27 cellular contexts compared by ENCODE assay signal in the genomic region with DNA sequence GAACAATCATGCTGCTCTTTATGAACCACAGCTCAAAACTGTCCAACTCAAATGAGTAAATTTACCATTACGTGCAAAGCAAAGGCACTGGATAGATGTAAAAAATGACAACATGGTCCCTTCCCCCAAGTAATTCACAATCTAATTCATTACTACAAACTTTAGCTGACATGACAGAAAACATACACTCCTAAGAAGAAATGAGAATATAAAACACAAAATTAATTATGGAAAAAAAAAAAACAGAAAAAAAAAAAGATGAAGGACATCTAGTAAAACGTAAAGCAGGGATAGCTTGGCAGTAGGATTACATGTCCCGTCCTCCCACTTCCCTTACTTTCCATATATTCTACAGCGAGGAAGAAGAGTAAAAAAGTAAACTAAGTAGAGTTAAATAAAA. TPM values are rescaled to one million over a fixed set of nuclear protein-coding genes. Genes with fewer than 3 reads are reported as not detected.
DNase-seq lines count a peak whose midpoint lies in the region; ATAC-seq, FAIRE-seq and TF ChIP-seq lines count a peak whose summit lies in the region.
"Had no signal": no experiment of that assay in that cellular context is flagged by ENCODE, and none has a peak within 500 bp of the region (broad histone marks: within the 10 kb centered on the region; RNA-seq: fewer than 3 reads in every experiment).

No MANE protein-coding gene starts in this region.

- FAIRE-seq in K562 (lab: Jason Lieb, UNC) = no peak
- FAIRE-seq: A204.1, D721Med, GM12891, GM19239, H1 had no signal

- H3K36me3 ChIP-seq in HEK293 (ENCODE audit: control insufficient read depth in 2 of 2, insufficient read depth in 1 of 2, low read length in 2 of 2) (peaks cover 28 to 62% of the 10 kb centered on the region in 2 experiments), K562 (ENCODE audit: control insufficient read depth, insufficient read depth, low read length) (peaks cover 67% of the 10 kb centered on the region)
- H3K36me3 ChIP-seq: BE2C had no signal

- no peak for ATAC-seq in activated T-cell treated with anti-CD3 and anti-CD28 coated beads, Interleukin-2, amount 50 U/mL, for 72 hours (replicated peaks in 1 of 2)
- ATAC-seq in K562 = no peak

- TF ChIP-seq POLR2A in K562 (conservative IDR thresholded peaks at IDR 0.05) = no peak

- CTCF ChIA-PET in HEK293 (lab: Yijun Ruan, JAX) (interaction anchor here (0.7 to 1.5 kb wide), 3 partner anchors 8 to 200 kb away, joined by 3 read pairs; no protein-coding TSS in a partner anchor), K562 (lab: Yijun Ruan, JAX; ENCODE audit: low intra/inter-chr PET ratio) (no interaction called here)

- intact Hi-C loops in K562 (cut with micrococcal nuclease) = no loop called here
- intact Hi-C loops in activated T-helper 1 cell treated with anti-CD3 and anti-CD28 coated beads, Interleukin-12 subunit alpha, Interleukin-12 subunit beta, Interleukin-2, Interleukin-4 antibody, amounts not matched to agents 30 ng/mL and 10 ng/mL and 1 ng/mL, durations not matched to agents 14 hours and 24 hours and 36 hours (cut with micrococcal nuclease) = loop anchor here (10.0 kb wide), 2 partner anchors 1207 to 1267 kb away; partner anchors contain the start of genes AMD1 and CDK19

- peaks cover 1 to 10% of the 10 kb centered on the region in 2 donors for H3K36me3 Mint-ChIP-seq in activated T-cell treated with anti-CD3 and anti-CD28 coated beads, Interleukin-2, amount 50 U/mL, for 72 hours (ENCODE audit: insufficient read depth in 2 of 2)
- H3K36me3 Mint-ChIP-seq in activated T-helper 1 cell treated with anti-CD3 and anti-CD28 coated beads, Interleukin-12 subunit alpha, Interleukin-12 subunit beta, Interleukin-2, Interleukin-4 antibody, amounts not matched to agents 30 ng/mL and 10 ng/mL and 1 ng/mL, durations not matched to agents 14 hours and 24 hours and 36 hours (ENCODE audit: low read depth) = peaks cover 11% of the 10 kb centered on the region

- H4K20me1 ChIP-seq in K562 (replicated peaks; ENCODE audit: control insufficient read depth, insufficient read depth, low read length) = no peaks in the 10 kb centered on the region
- H4K20me1 ChIP-seq: BLaER1 treated with 17β-estradiol and CSF1 and Interleukin-3, amounts not matched to agents 10 nM and 100 nM had no signal

- H3K4me1 Mint-ChIP-seq in activated T-cell treated with anti-CD3 and anti-CD28 coated beads, Interleukin-2, amount 50 U/mL, for 72 hours (ENCODE audit: low read depth) = peaks cover 10% of the 10 kb centered on the region
- no peaks in the 10 kb centered on the region for H3K4me1 Mint-ChIP-seq in activated T-helper 1 cell treated with anti-CD3 and anti-CD28 coated beads, Interleukin-12 subunit alpha, Interleukin-12 subunit beta, Interleukin-2, Interleukin-4 antibody, amounts not matched to agents 30 ng/mL and 10 ng/mL and 1 ng/mL, durations not matched to agents 14 hours and 24 hours and 36 hours (ENCODE audit: low read depth)

- BruUV-seq in K562 (replicated peaks; lab: Mats Ljungman, UMichigan) = no TSS peak

- DNase-seq in activated T-cell treated with anti-CD3 and anti-CD28 coated beads, Interleukin-2, amount 50 U/mL, for 72 hours = no peak
- DNase-seq in activated T-cell treated with anti-CD3 and anti-CD28 coated beads, Interleukin-2, amount 50 U/mL, for 1 hour = no peak
- DNase-seq in K562 (ENCODE audit: extremely low read depth in 1 of 4, low spot score in 3 of 4) (no peak), DMS 273 treated with DMSO at 0.1 percent for 48 hours (lab: John Stamatoyannopoulos, UW) (no peak)
- DNase-seq in activated T-helper 1 cell treated with anti-CD3 and anti-CD28 coated beads, Interleukin-12 subunit alpha, Interleukin-12 subunit beta, Interleukin-2, Interleukin-4 antibody, amounts not matched to agents 30 ng/mL and 10 ng/mL and 1 ng/mL, durations not matched to agents 14 hours and 24 hours and 36 hours (ENCODE audit: low spot score) = no peak
- DNase-seq: ACHN; AML-193; BE2C; CD4-positive, alpha-beta T cell; CD8-positive, alpha-beta memory T cell; DMS53; DMS79 treated with DMSO at 0.1 percent for 48 hours; GF-D8; GM23248; H7; HCEC 1CT had no signal

- no peak overlapping the region for H3K4me2 ChIP-seq in K562 (ENCODE audit: insufficient read depth, low read length)
- H3K4me2 ChIP-seq: BLaER1 treated with 17β-estradiol and CSF1 and Interleukin-3, amounts not matched to agents 10 nM and 100 nM had no signal

- H3K27me3 Mint-ChIP-seq in activated T-cell treated with anti-CD3 and anti-CD28 coated beads, Interleukin-2, amount 50 U/mL, for 72 hours (ENCODE audit: low read depth) = no peaks in the 10 kb centered on the region
- H3K27me3 Mint-ChIP-seq in activated T-helper 1 cell treated with anti-CD3 and anti-CD28 coated beads, Interleukin-12 subunit alpha, Interleukin-12 subunit beta, Interleukin-2, Interleukin-4 antibody, amounts not matched to agents 30 ng/mL and 10 ng/mL and 1 ng/mL, durations not matched to agents 14 hours and 24 hours and 36 hours (ENCODE audit: insufficient read depth) = no peaks in the 10 kb centered on the region
- H3K27me3 Mint-ChIP-seq: CD4-positive, alpha-beta T cell; CD8-positive, alpha-beta memory T cell had no signal

- no peaks in the 10 kb centered on the region for H3K9me1 ChIP-seq in K562 (ENCODE audit: control insufficient read depth, insufficient read depth, low read length)

- POLR2A ChIA-PET in HEK293 (lab: Yijun Ruan, JAX) = no interaction called here
- POLR2A ChIA-PET in K562 (lab: Yijun Ruan, JAX) = interaction anchor here (1.1 kb wide), 1 partner anchor 8 kb away, joined by 3 read pairs; no protein-coding TSS in a partner anchor

- H3K9ac ChIP-seq in K562 (ENCODE audit: insufficient read depth in 1 of 2, low read depth in 2 of 2, low read length in 2 of 2) = no peak overlapping the region
- H3K9ac ChIP-seq: BLaER1 treated with 17β-estradiol and CSF1 and Interleukin-3, amounts not matched to agents 10 nM and 100 nM; GM23248 had no signal

- H3K27ac ChIP-seq in HEK293 (ENCODE audit: extremely low read depth, low read depth, low read length) (no peak overlapping the region), K562 (ENCODE audit: extremely low read depth, low read depth, low read length) (no peak overlapping the region)
- H3K27ac ChIP-seq: 22Rv1; BLaER1 treated with 17β-estradiol and CSF1 and Interleukin-3, amounts not matched to agents 10 nM and 100 nM; GM23248 had no signal

- H3K9me3 Mint-ChIP-seq in activated T-cell treated with anti-CD3 and anti-CD28 coated beads, Interleukin-2, amount 50 U/mL, for 72 hours = no peaks in the 10 kb centered on the region
- no peaks in the 10 kb centered on the region for H3K9me3 Mint-ChIP-seq in activated T-helper 1 cell treated with anti-CD3 and anti-CD28 coated beads, Interleukin-12 subunit alpha, Interleukin-12 subunit beta, Interleukin-2, Interleukin-4 antibody, amounts not matched to agents 30 ng/mL and 10 ng/mL and 1 ng/mL, durations not matched to agents 14 hours and 24 hours and 36 hours
- H3K9me3 Mint-ChIP-seq: CD14-positive monocyte; CD4-positive, alpha-beta T cell; CD8-positive, alpha-beta memory T cell had no signal

- H3K4me3 ChIP-seq in HEK293 (ENCODE audit: low read depth, low read length) (no peak overlapping the region), K562 (no peak overlapping the region)
- H3K4me3 ChIP-seq: BLaER1 treated with 17β-estradiol and CSF1 and Interleukin-3, amounts not matched to agents 10 nM and 100 nM; GM23248 had no signal

- in situ Hi-C loops in K562 (cut with MboI) = no loop called here

- WGBS in K562 (ENCODE audit: insufficient coverage, low coverage, missing lambda C conversion rate) = 90% methylated on average over 4 of the region's 4 CpGs

- no peak overlapping the region for H3K4me3 Mint-ChIP-seq in activated T-cell treated with anti-CD3 and anti-CD28 coated beads, Interleukin-2, amount 50 U/mL, for 72 hours
- no peak overlapping the region for H3K4me3 Mint-ChIP-seq in activated T-helper 1 cell treated with anti-CD3 and anti-CD28 coated beads, Interleukin-12 subunit alpha, Interleukin-12 subunit beta, Interleukin-2, Interleukin-4 antibody, amounts not matched to agents 30 ng/mL and 10 ng/mL and 1 ng/mL, durations not matched to agents 14 hours and 24 hours and 36 hours
- H3K4me3 Mint-ChIP-seq: CD14-positive monocyte; CD4-positive, alpha-beta T cell; CD8-positive, alpha-beta memory T cell had no signal

- no peak for TF ChIP-seq EP300 in K562 (IDR thresholded peaks at IDR 0.05; ENCODE audit: low read length)

- H3K9me3 ChIP-seq in HEK293 (ENCODE audit: control insufficient read depth, insufficient read depth, low read depth, low read length) (no peaks in the 10 kb centered on the region), K562 (replicated peaks; ENCODE audit: control insufficient read depth, insufficient read depth, low read depth, low read length) (no peaks in the 10 kb centered on the region)
- H3K9me3 ChIP-seq: BE2C; BLaER1 treated with 17β-estradiol and CSF1 and Interleukin-3, amounts not matched to agents 10 nM and 100 nM had no signal

- H2AFZ ChIP-seq in K562 (ENCODE audit: low read depth, low read length) = no peak overlapping the region
- H2AFZ ChIP-seq: GM23248 had no signal

- H3K27ac Mint-ChIP-seq in activated T-cell treated with anti-CD3 and anti-CD28 coated beads, Interleukin-2, amount 50 U/mL, for 72 hours = peak overlapping the region; percentile 34
- no peak overlapping the region for H3K27ac Mint-ChIP-seq in activated T-helper 1 cell treated with anti-CD3 and anti-CD28 coated beads, Interleukin-12 subunit alpha, Interleukin-12 subunit beta, Interleukin-2, Interleukin-4 antibody, amounts not matched to agents 30 ng/mL and 10 ng/mL and 1 ng/mL, durations not matched to agents 14 hours and 24 hours and 36 hours
- H3K27ac Mint-ChIP-seq: CD4-positive, alpha-beta T cell had no signal

- H3K27me3 ChIP-seq in K562 (ENCODE audit: control insufficient read depth in 2 of 2, insufficient read depth in 2 of 2, low read length in 2 of 2) = no peaks in the 10 kb centered on the region
- H3K27me3 ChIP-seq: BE2C; BLaER1 treated with 17β-estradiol and CSF1 and Interleukin-3, amounts not matched to agents 10 nM and 100 nM had no signal

- H3K79me2 ChIP-seq in K562 (ENCODE audit: control insufficient read depth, insufficient read depth, low read length) = peaks cover 6% of the 10 kb centered on the region; the same call in 2 of the 3 replicates

- H3K4me1 ChIP-seq in HEK293 (ENCODE audit: control insufficient read depth, insufficient read depth, low read length) = peaks cover 4% of the 10 kb centered on the region; the same call in 1 of the 2 replicates
- H3K4me1 ChIP-seq in K562 (replicated peaks in 1 of 2; ENCODE audit: control insufficient read depth in 2 of 2, insufficient read depth in 2 of 2, low read length in 2 of 2) = no peaks in the 10 kb centered on the region; a peak in 1 of 5 replicates
- H3K4me1 ChIP-seq: BE2C had no signal

- TF ChIP-seq RAD21 in K562 (CRISPR knock-in tag; conservative IDR thresholded peaks at IDR 0.05 in 1 of 2, IDR thresholded peaks at IDR 0.05 in 1 of 2) = no peak

- TF ChIP-seq CTCF in HEK293 (tag by site-specific recombination; IDR thresholded peaks at IDR 0.05) (no peak), K562 (IDR thresholded peaks at IDR 0.05 in 2 of 3, conservative IDR thresholded peaks at IDR 0.05 in 1 of 3; ENCODE audit: insufficient read depth in 2 of 3, low read depth in 1 of 3, low read length in 3 of 3) (no peak)

RNA-seq across cellular contexts. Expression of gene TUBE1, which starts 5.7 kb away (rescaled TPM):
- total RNA-seq in activated T-cell treated with anti-CD3 and anti-CD28 coated beads, Interleukin-2, amount 50 U/mL, for 72 hours = 10 to 100 TPM; 66.4 to 76.6 TPM
- total RNA-seq in K562 (2011; cell fraction: chromatin; rRNA removed; ENCODE audit: low replicate concordance) = 56.2 and 157 TPM in 2 replicates
- total RNA-seq in K562 (2011; cell fraction: nucleolus; rRNA removed) = 30.2 and 37.0 TPM in 2 replicates
- 68.5 and 112 TPM in 2 replicates for total RNA-seq in K562 (2011; cell fraction: nucleoplasm; rRNA removed)
- total RNA-seq in K562 (2014; rRNA removed) = 35.0 TPM in 2 replicates
- 39.1 and 39.6 TPM in 2 replicates for total RNA-seq in K562 (2014; rRNA removed; fragmentation: Illumina TruSeq; extraction: Trizol)
- total RNA-seq in K562 (2015; rRNA removed; fragmentation: Illumina TruSeq; extraction: Trizol) = 17.2 and 21.8 TPM in 2 replicates
- 21.7 and 22.2 TPM in 2 replicates for total RNA-seq in K562 (2021)
- polyA plus RNA-seq in K562 (2011; rRNA removed) = 58.4 and 67.9 TPM in 2 replicates
- polyA plus RNA-seq in K562 (2011; cell fraction: cytosol; rRNA removed) = 7.1 and 21.4 TPM in 2 replicates
- 60.5 and 104 TPM in 2 replicates for polyA plus RNA-seq in K562 (2011; cell fraction: nucleus; rRNA removed)
- 10.0 and 20.1 TPM in 2 replicates for polyA plus RNA-seq in K562 (2012)
- polyA plus RNA-seq in K562 (2014; fragmentation: Illumina TruSeq; extraction: Trizol) = 30.2 and 30.8 TPM in 2 replicates
- 10 to 100 TPM; 18.9 to 21.6 TPM for polyA plus RNA-seq in K562 (2014; fragmentation: Nextera tagmentation; extraction: Ambion mirVana)
- 36.9 and 41.2 TPM in 2 replicates for polyA plus RNA-seq in K562 (2014; rRNA removed)
- polyA minus RNA-seq in K562 (2011; rRNA and poly(A)+ RNA removed) = 35.5 and 53.3 TPM in 2 replicates
- polyA minus RNA-seq in K562 (2011; cell fraction: cytosol; rRNA and poly(A)+ RNA removed) = 9.9 and 12.3 TPM in 2 replicates
- 64.0 and 118 TPM in 2 replicates for polyA minus RNA-seq in K562 (2011; cell fraction: nucleus; rRNA and poly(A)+ RNA removed)
- total RNA-seq in activated T-helper 1 cell treated with anti-CD3 and anti-CD28 coated beads, Interleukin-12 subunit alpha, Interleukin-12 subunit beta, Interleukin-2, Interleukin-4 antibody, amounts not matched to agents 30 ng/mL and 10 ng/mL and 1 ng/mL, durations not matched to agents 14 hours and 24 hours and 36 hours = 24.4 and 26.2 TPM in 2 replicates

RNA-seq across cellular contexts. Expression of gene FAM229B, which starts 5.8 kb away (rescaled TPM):
- total RNA-seq in activated T-cell treated with anti-CD3 and anti-CD28 coated beads, Interleukin-2, amount 50 U/mL, for 72 hours = 1 to 10 TPM; 3.3 to 6.6 TPM
- 0.56 TPM in 1 of 2 replicates, not detected in the other for total RNA-seq in K562 (2011; cell fraction: chromatin; rRNA removed; ENCODE audit: low replicate concordance)
- 0.26 and 0.50 TPM in 2 replicates for total RNA-seq in K562 (2011; cell fraction: nucleolus; rRNA removed)
- 0.44 and 0.53 TPM in 2 replicates for total RNA-seq in K562 (2011; cell fraction: nucleoplasm; rRNA removed)
- total RNA-seq in K562 (2014; rRNA removed) (4.0 and 5.9 TPM in 2 replicates), K562 (2014; rRNA removed; fragmentation: Illumina TruSeq; extraction: Trizol) (5.3 and 5.8 TPM in 2 replicates), K562 (2015; rRNA removed; fragmentation: Illumina TruSeq; extraction: Trizol) (3.3 and 3.5 TPM in 2 replicates), K562 (2021) (4.0 and 4.3 TPM in 2 replicates)
- polyA plus RNA-seq in K562 (2011; rRNA removed) (10.4 and 17.4 TPM in 2 replicates), K562 (2014; fragmentation: Illumina TruSeq; extraction: Trizol) (5.1 and 5.8 TPM in 2 replicates), K562 (2014; fragmentation: Nextera tagmentation; extraction: Ambion mirVana) (10 to 100 TPM; 12.6 to 14.6 TPM), K562 (2014; rRNA removed) (5.7 and 8.2 TPM in 2 replicates)
- polyA plus RNA-seq in K562 (2011; cell fraction: cytosol; rRNA removed) = 5.7 and 7.7 TPM in 2 replicates
- polyA plus RNA-seq in K562 (2011; cell fraction: nucleus; rRNA removed) = 3.4 and 3.8 TPM in 2 replicates
- 4.5 and 4.6 TPM in 2 replicates for polyA plus RNA-seq in K562 (2012)
- polyA minus RNA-seq in K562 (2011; rRNA and poly(A)+ RNA removed) = 1.5 and 2.5 TPM in 2 replicates
- 3.7 TPM in 1 of 2 replicates, not detected in the other for polyA minus RNA-seq in K562 (2011; cell fraction: cytosol; rRNA and poly(A)+ RNA removed)
- polyA minus RNA-seq in K562 (2011; cell fraction: nucleus; rRNA and poly(A)+ RNA removed) = 0.40 and 0.44 TPM in 2 replicates
- total RNA-seq in activated T-helper 1 cell treated with anti-CD3 and anti-CD28 coated beads, Interleukin-12 subunit alpha, Interleukin-12 subunit beta, Interleukin-2, Interleukin-4 antibody, amounts not matched to agents 30 ng/mL and 10 ng/mL and 1 ng/mL, durations not matched to agents 14 hours and 24 hours and 36 hours = 1.1 and 2.2 TPM in 2 replicates

RNA-seq across cellular contexts. Expression of gene CCN6, which starts 27.7 kb away (rescaled TPM):
- total RNA-seq in activated T-cell treated with anti-CD3 and anti-CD28 coated beads, Interleukin-2, amount 50 U/mL, for 72 hours = under 1 TPM; 0.25 to 0.74 TPM
- total RNA-seq in K562 (2011; cell fraction: chromatin; rRNA removed; ENCODE audit: low replicate concordance) = 0.09 TPM in 1 of 2 replicates, not detected in the other
- total RNA-seq in K562 (2011; cell fraction: nucleolus; rRNA removed) = not detected in 2 replicates
- not detected in 2 replicates for total RNA-seq in K562 (2011; cell fraction: nucleoplasm; rRNA removed)
- not detected in 2 replicates for total RNA-seq in K562 (2014; rRNA removed)
- not detected in 2 replicates for total RNA-seq in K562 (2014; rRNA removed; fragmentation: Illumina TruSeq; extraction: Trizol)
- 0.11 and 0.19 TPM in 2 replicates for total RNA-seq in K562 (2015; rRNA removed; fragmentation: Illumina TruSeq; extraction: Trizol)
- total RNA-seq in K562 (2021) = 0.47 TPM in 1 of 2 replicates, not detected in the other
- 0.16 and 0.21 TPM in 2 replicates for polyA plus RNA-seq in K562 (2011; rRNA removed)
- 0.09 and 0.21 TPM in 2 replicates for polyA plus RNA-seq in K562 (2011; cell fraction: cytosol; rRNA removed)
- polyA plus RNA-seq in K562 (2011; cell fraction: nucleus; rRNA removed) = 0.21 TPM in 1 of 2 replicates, not detected in the other
- 0.29 and 0.91 TPM in 2 replicates for polyA plus RNA-seq in K562 (2012)
- polyA plus RNA-seq in K562 (2014; fragmentation: Illumina TruSeq; extraction: Trizol) = 0.04 and 0.08 TPM in 2 replicates
- polyA plus RNA-seq in K562 (2014; fragmentation: Nextera tagmentation; extraction: Ambion mirVana) = under 1 TPM; 0.48 to 0.62 TPM
- 0.11 and 0.13 TPM in 2 replicates for polyA plus RNA-seq in K562 (2014; rRNA removed)
- polyA minus RNA-seq in K562 (2011; rRNA and poly(A)+ RNA removed) = 0.25 TPM in 1 of 2 replicates, not detected in the other
- not detected in 2 replicates for polyA minus RNA-seq in K562 (2011; cell fraction: cytosol; rRNA and poly(A)+ RNA removed)
- polyA minus RNA-seq in K562 (2011; cell fraction: nucleus; rRNA and poly(A)+ RNA removed) = 0.40 TPM in 1 of 2 replicates, not detected in the other
- 0.17 TPM in 1 of 2 replicates, not detected in the other for total RNA-seq in activated T-helper 1 cell treated with anti-CD3 and anti-CD28 coated beads, Interleukin-12 subunit alpha, Interleukin-12 subunit beta, Interleukin-2, Interleukin-4 antibody, amounts not matched to agents 30 ng/mL and 10 ng/mL and 1 ng/mL, durations not matched to agents 14 hours and 24 hours and 36 hours
- total RNA-seq: CD4-positive, alpha-beta T cell; CD8-positive, alpha-beta memory T cell; Daoy; G401; GM23248; H1; H7 had no signal
- polyA plus RNA-seq: CD14-positive monocyte, H1 had no signal
